Comparison of ENCODE assay signal across 11 cellular contexts in the genomic region with DNA sequence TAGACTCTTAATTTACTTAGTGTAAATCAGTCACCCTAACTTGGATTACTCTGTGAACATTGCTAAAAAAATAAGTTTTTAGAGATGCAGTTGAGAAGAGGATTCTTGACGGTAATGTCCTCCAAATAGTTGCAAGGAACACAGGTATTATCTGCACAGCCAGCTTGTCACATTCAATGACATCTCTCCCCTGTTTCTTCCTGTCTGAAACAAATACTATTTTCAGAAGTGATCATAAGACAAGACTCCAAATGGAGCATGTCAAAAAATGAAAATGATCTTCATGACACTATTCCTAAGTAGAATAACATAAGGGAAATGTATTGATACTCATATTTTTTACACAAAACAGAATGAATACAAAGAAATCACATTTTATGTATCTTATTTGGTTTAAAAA.
"Had no signal": no experiment of that assay in that cellular context is flagged by ENCODE, and none has a peak within 500 bp of the region (broad histone marks: within the 10 kb centered on the region; RNA-seq: fewer than 3 reads in every experiment).

No MANE protein-coding gene starts in this region.

- H3K4me1 ChIP-seq: HAP-1 had no signal

- H3K4me2 ChIP-seq: GM23338 had no signal

- FAIRE-seq: H1, H54 had no signal

- H3K9me3 ChIP-seq: HAP-1 had no signal

- H3K27ac ChIP-seq: GM23248 had no signal

- DNase-seq: GM23248, GOT3, H7, H9, HCEC 1CT, HFFc6 had no signal

- H3K4me3 ChIP-seq: GM23248, GM23338, HAP-1 had no signal

- H3K9ac ChIP-seq: GM23248 had no signal

- H2AFZ ChIP-seq: GM23248, GM23338 had no signal

- H3K36me3 ChIP-seq: HAP-1 had no signal

- ATAC-seq: GM23338, HCT116 had no signal
